Comparison of ENCODE assay signal across 21 cellular contexts in genomic region chr6:45427632-45428031, GRCh38. TPM values are rescaled to one million over a fixed set of nuclear protein-coding genes. Genes with fewer than 3 reads are reported as not detected.
A peak's percentile ranks its signal among the peaks of the same experiment; 100 is the strongest.
DNase-seq lines count a peak whose midpoint lies in the region; ATAC-seq and TF ChIP-seq lines count a peak whose summit lies in the region.
"Had no signal": no experiment of that assay in that cellular context is flagged by ENCODE, and none has a peak within 500 bp of the region (broad histone marks: within the 10 kb centered on the region; RNA-seq: fewer than 3 reads in every experiment).

No MANE protein-coding gene starts in this region.

- TF ChIP-seq CTCF in HL-60 (IDR thresholded peaks at IDR 0.05; ENCODE audit: insufficient read depth, low read length) (no peak), PC-9 (conservative IDR thresholded peaks at IDR 0.05) (no peak)

- H3K4me2 ChIP-seq in PC-9: no peak overlapping the region

- H3K4me3 ChIP-seq in HL-60 (replicated peaks; ENCODE audit: insufficient read depth, low read length) (no peak overlapping the region), muscle layer of duodenum (ENCODE audit: low read depth in 1 of 2, low read length in 2 of 2) (no peak overlapping the region), PC-9 (no peak overlapping the region)

- no peak for ATAC-seq in activated CD4-positive, alpha-beta T cell treated with anti-CD3 and anti-CD28 coated beads for 36 hours
- no peak for ATAC-seq in T-cell (replicated peaks in 1 of 4)
- ATAC-seq: activated CD4-positive, CD25-positive, alpha-beta regulatory T cell treated with anti-CD3 and anti-CD28 coated beads, Interleukin-2, amount 50 U/mL, for 24 hours; stimulated activated naive B cell treated with anti-CD40 and anti-IgM and Interleukin-4, amounts not matched to agents 10 μg/mL and 1 μg/mL and 100 μg/mL, for 72 hours had no signal

- no peak for DNase-seq in activated CD4-positive, alpha-beta T cell treated with anti-CD3 and anti-CD28 coated beads for 36 hours
- DNase-seq in activated CD4-positive, alpha-beta T cell treated with anti-CD3 and anti-CD28 coated beads for 4 hours: no peak
- DNase-seq in HL-60 (ENCODE audit: low read depth in 1 of 2, low spot score in 1 of 2): no peak
- DNase-seq in T-cell: no peak
- DNase-seq in PC-9: no peak
- no peak for DNase-seq in HuH-7 (ENCODE audit: low spot score)
- no peak for DNase-seq in NCI-H146 treated with DMSO at 0.1 percent for 48 hours (lab: John Stamatoyannopoulos, UW; ENCODE audit: unreplicated experiment)
- DNase-seq: 8988T; amygdala; caudate nucleus; DND-41; mammary epithelial cell; NCI-H2029; NCI-H510A treated with DMSO at 0.1 percent for 48 hours; SHP77; stimulated activated naive B cell treated with anti-CD40 and anti-IgM and Interleukin-4, amounts not matched to agents 10 μg/mL and 1 μg/mL and 100 μg/mL, for 72 hours had no signal

- H3K4me1 ChIP-seq in muscle layer of duodenum (ENCODE audit: control insufficient read depth in 1 of 2, insufficient read depth in 2 of 2, low read length in 2 of 2): peaks cover 0 to 11% of the 10 kb centered on the region in 2 donors
- H3K4me1 ChIP-seq in PC-9 (replicated peaks; ENCODE audit: insufficient read depth): 0 out of 2 replicates have a peak, but pooled peaks cover 4% of the 10 kb centered on the region

- H3K9me3 ChIP-seq in muscle layer of duodenum (ENCODE audit: control insufficient read depth in 1 of 2, low read length in 2 of 2) (no peaks in the 10 kb centered on the region), PC-9 (ENCODE audit: insufficient read depth, low read depth) (no peaks in the 10 kb centered on the region)

- no peaks in the 10 kb centered on the region; the same call in 1 of the 2 replicates for H3F3A ChIP-seq in PC-9 (ENCODE audit: insufficient read depth, low read depth)

- POLR2A ChIA-PET in activated CD4-positive, alpha-beta T cell treated with anti-CD3 and anti-CD28 coated beads for 36 hours (lab: Charles Lee): no interaction called here
- POLR2A ChIA-PET in T-cell (lab: Charles Lee) (no interaction called here), PC-9 (lab: Charles Lee; ENCODE audit: unreplicated experiment) (no interaction called here)

- H3K36me3 Mint-ChIP-seq in activated CD4-positive, alpha-beta T cell treated with anti-CD3 and anti-CD28 coated beads for 36 hours (ENCODE audit: low read depth): peaks cover 36% of the 10 kb centered on the region
- peaks cover 3% of the 10 kb centered on the region for H3K36me3 Mint-ChIP-seq in T-cell
- H3K36me3 Mint-ChIP-seq: stimulated activated naive B cell treated with anti-CD40 and anti-IgM and Interleukin-4, amounts not matched to agents 10 μg/mL and 1 μg/mL and 100 μg/mL, for 72 hours; type B pancreatic cell had no signal

- no peaks in the 10 kb centered on the region for H3K27me3 ChIP-seq in HL-60 (ENCODE audit: insufficient read depth, poor library complexity, severe bottlenecking)
- H3K27me3 ChIP-seq in muscle layer of duodenum (ENCODE audit: low read depth, low read length): peaks cover 9% of the 10 kb centered on the region
- no peaks in the 10 kb centered on the region for H3K27me3 ChIP-seq in PC-9 (ENCODE audit: insufficient read depth, low read depth)

- H3K27ac Mint-ChIP-seq in activated CD4-positive, alpha-beta T cell treated with anti-CD3 and anti-CD28 coated beads for 36 hours: peak overlapping the region; percentile 37
- peak overlapping the region; percentile 76 to 79 for H3K27ac Mint-ChIP-seq in T-cell
- H3K27ac Mint-ChIP-seq: nephron, type B pancreatic cell had no signal

- H2AFZ ChIP-seq in PC-9: no peak overlapping the region

- no peak overlapping the region for H3K4me3 Mint-ChIP-seq in activated CD4-positive, alpha-beta T cell treated with anti-CD3 and anti-CD28 coated beads for 36 hours
- H3K4me3 Mint-ChIP-seq in T-cell: no peak overlapping the region
- H3K4me3 Mint-ChIP-seq: nephron; stimulated activated naive B cell treated with anti-CD40 and anti-IgM and Interleukin-4, amounts not matched to agents 10 μg/mL and 1 μg/mL and 100 μg/mL, for 72 hours; type B pancreatic cell had no signal

- no TSS peak for BruUV-seq in PC-9 (replicated peaks; lab: Mats Ljungman, UMichigan)

- peaks cover 57% of the 10 kb centered on the region for H3K4me1 Mint-ChIP-seq in activated CD4-positive, alpha-beta T cell treated with anti-CD3 and anti-CD28 coated beads for 36 hours
- peaks cover 30 to 64% (median 61%) of the 10 kb centered on the region in 3 donors for H3K4me1 Mint-ChIP-seq in T-cell
- H3K4me1 Mint-ChIP-seq: nephron had no signal

- intact Hi-C loops in activated CD4-positive, alpha-beta T cell treated with anti-CD3 and anti-CD28 coated beads for 36 hours (cut with DNase I, micrococcal nuclease): no loop called here
- intact Hi-C loops in PC-9 (cut with micrococcal nuclease; ENCODE audit: unreplicated experiment): no loop called here

- H3K79me2 ChIP-seq in PC-9 (ENCODE audit: low read depth): peaks cover 19% of the 10 kb centered on the region; the same call in 1 of the 2 replicates

- H4K20me1 ChIP-seq in PC-9 (ENCODE audit: insufficient read depth): no peaks in the 10 kb centered on the region

- H3K27me3 Mint-ChIP-seq in activated CD4-positive, alpha-beta T cell treated with anti-CD3 and anti-CD28 coated beads for 36 hours: peaks cover 2% of the 10 kb centered on the region
- peaks cover 0 to 2% of the 10 kb centered on the region in 2 donors for H3K27me3 Mint-ChIP-seq in T-cell

- CTCF ChIA-PET in activated CD4-positive, alpha-beta T cell treated with anti-CD3 and anti-CD28 coated beads for 36 hours (lab: Charles Lee): no interaction called here
- CTCF ChIA-PET in T-cell (lab: Charles Lee): no interaction called here
- CTCF ChIA-PET in PC-9 (lab: Charles Lee): no interaction called here

- H3K9me2 ChIP-seq in PC-9 (ENCODE audit: insufficient read depth): no peaks in the 10 kb centered on the region

- H3K27ac ChIP-seq in HL-60 (replicated peaks) (peak overlapping the region; percentile 96), muscle layer of duodenum (ENCODE audit: low read length) (peak overlapping the region; percentile 14), PC-9 (no peak overlapping the region)
- H3K27ac ChIP-seq: C4-2B had no signal

- H3K36me3 ChIP-seq in muscle layer of duodenum (ENCODE audit: control insufficient read depth in 1 of 2, insufficient read depth in 2 of 2, low read length in 2 of 2): no peaks in the 10 kb centered on the region
- no peaks in the 10 kb centered on the region; the same call in 1 of the 2 replicates for H3K36me3 ChIP-seq in PC-9 (ENCODE audit: low read depth)

- no peaks in the 10 kb centered on the region for H3K9me3 Mint-ChIP-seq in activated CD4-positive, alpha-beta T cell treated with anti-CD3 and anti-CD28 coated beads for 36 hours (ENCODE audit: low read depth)
- no peaks in the 10 kb centered on the region for H3K9me3 Mint-ChIP-seq in T-cell
- H3K9me3 Mint-ChIP-seq: nephron; stimulated activated naive B cell treated with anti-CD40 and anti-IgM and Interleukin-4, amounts not matched to agents 10 μg/mL and 1 μg/mL and 100 μg/mL, for 72 hours; type B pancreatic cell had no signal

RNA-seq across cellular contexts. Expression of gene SUPT3H, which starts 49.9 kb away (rescaled TPM):
- total RNA-seq in activated CD4-positive, alpha-beta T cell treated with anti-CD3 and anti-CD28 coated beads for 36 hours: 10 to 100 TPM; 15.5 TPM
- 10 to 100 TPM in 3 of 5 donors, 1 to 10 TPM in 2; 9.3 to 12.9 (median 10.7) TPM for total RNA-seq in T-cell
- total RNA-seq in PC-9 (2021): 9.0 and 9.2 TPM in 2 replicates
